ENCODE assay signal across 9 cellular contexts in genomic region chr5:181173420-181174342, GRCh38. TPM values are rescaled to one million over a fixed set of nuclear protein-coding genes. Genes with fewer than 3 reads are reported as not detected.
A peak's percentile ranks its signal among the peaks of the same experiment; 100 is the strongest.
DNase-seq lines count a peak whose midpoint lies in the region; ATAC-seq and TF ChIP-seq lines count a peak whose summit lies in the region.
"Had no signal": no experiment of that assay in that cellular context is flagged by ENCODE, and none has a peak within 500 bp of the region (broad histone marks: within the 10 kb centered on the region; RNA-seq: fewer than 3 reads in every experiment).

No MANE protein-coding gene starts in this region.

- no peak overlapping the region for H4K91ac ChIP-seq in H9 (ENCODE audit: insufficient read length, low read depth, low read length)

- H3K27me3 Mint-ChIP-seq in H9 (ENCODE audit: low read depth) = peaks cover 58% of the 10 kb centered on the region
- H3K27me3 Mint-ChIP-seq in nephron (ENCODE audit: low read depth) = peaks cover 87% of the 10 kb centered on the region

- peaks cover 21 to 28% of the 10 kb centered on the region in 2 experiments for H3K4me1 Mint-ChIP-seq in H9
- H3K4me1 Mint-ChIP-seq in nephron = peaks cover 28% of the 10 kb centered on the region

- no peak overlapping the region for H2BK120ac ChIP-seq in H9 (ENCODE audit: low read depth, low read length, poor library complexity, severe bottlenecking)

- peak overlapping the region; percentile 63 for H3K4me2 ChIP-seq in DOHH2 (ENCODE audit: low read length)
- peak overlapping the region; percentile 65 for H3K4me2 ChIP-seq in H9 (ENCODE audit: insufficient read depth, insufficient read length, low read length)
- H3K4me2 ChIP-seq in PC-3 (ENCODE audit: low read length) = peak overlapping the region; percentile 85

- H3K23ac ChIP-seq in H9 (ENCODE audit: insufficient read length, low read depth, low read length) = no peak overlapping the region

- H3K4me3 Mint-ChIP-seq in H9 = peak overlapping the region; percentile 76 to 93
- H3K4me3 Mint-ChIP-seq in nephron = peak overlapping the region; percentile 24 to 56 (median 47)

- H2AFZ ChIP-seq in H9 (ENCODE audit: low read length) (peak overlapping the region; percentile 82), PC-3 (ENCODE audit: low read length) (peak overlapping the region; percentile 91)

- TF ChIP-seq POLR2A in body of pancreas (IDR thresholded peaks at IDR 0.05) = no peak

- H3K18ac ChIP-seq in H9 (ENCODE audit: insufficient read length, low read depth, low read length) = no peak overlapping the region

- no CpG with 5 or more reads among the region's 50 CpGs for WGBS in H9 (ENCODE audit: extremely low coverage, insufficient read length, low lambda C conversion rate)
- WGBS in body of pancreas, 2 donors = 5 to 6% methylated on average over 37 to 50 of the region's 50 CpGs

- H2BK15ac ChIP-seq in H9 (ENCODE audit: low read depth, low read length) = no peak overlapping the region

- H3K36me3 Mint-ChIP-seq in H9 (ENCODE audit: insufficient read depth in 1 of 3, low read depth in 3 of 3) = no peaks in the 10 kb centered on the region; a peak in 1 of 7 replicates
- no peaks in the 10 kb centered on the region for H3K36me3 Mint-ChIP-seq in nephron (ENCODE audit: low read depth)

- H3K4me1 ChIP-seq in DOHH2 (ENCODE audit: control insufficient read depth, low read length) (peaks cover 45% of the 10 kb centered on the region), H9 (ENCODE audit: insufficient read depth, low read length) (no peaks in the 10 kb centered on the region), PC-3 (ENCODE audit: insufficient read depth, low read length) (peaks cover 4% of the 10 kb centered on the region; the same call in 1 of the 2 replicates), body of pancreas (peaks cover 7% of the 10 kb centered on the region)

- H3K9me3 Mint-ChIP-seq in H9 = peaks cover 2 to 5% of the 10 kb centered on the region in 2 experiments; a peak in 2 of 5 replicates
- peaks cover 3% of the 10 kb centered on the region for H3K9me3 Mint-ChIP-seq in nephron

- H2BK5ac ChIP-seq in H9 (ENCODE audit: insufficient read length, low read length) = no peak overlapping the region

- peaks cover 16% of the 10 kb centered on the region for H3F3A ChIP-seq in DOHH2 (ENCODE audit: control insufficient read depth, insufficient read depth)
- no peaks in the 10 kb centered on the region for H3F3A ChIP-seq in PC-3 (ENCODE audit: low read length, unreplicated experiment)

- ATAC-seq in PC-3 (peak; percentile 61), body of pancreas (peak; percentile 40), GM18873 (IDR thresholded peaks at IDR 0.05; ENCODE audit: low FRiP score, unreplicated experiment) (no peak)

- no peaks in the 10 kb centered on the region for H4K20me1 ChIP-seq in DOHH2 (ENCODE audit: control insufficient read depth, insufficient read depth, low read depth, low read length)
- no peaks in the 10 kb centered on the region for H4K20me1 ChIP-seq in H9 (ENCODE audit: control insufficient read depth, insufficient read depth, insufficient read length)
- no peaks in the 10 kb centered on the region for H4K20me1 ChIP-seq in PC-3 (ENCODE audit: low read length)

- BruUV-seq in PC-3 (replicated peaks; lab: Mats Ljungman, UMichigan) = TSS peak; percentile 100

- no peak overlapping the region for H2BK12ac ChIP-seq in H9 (ENCODE audit: insufficient read length, low read depth, low read length)

- no peaks in the 10 kb centered on the region for H3K79me2 ChIP-seq in DOHH2 (ENCODE audit: control insufficient read depth, low read length)
- no peaks in the 10 kb centered on the region for H3K79me2 ChIP-seq in H9 (ENCODE audit: insufficient read depth, low read length)
- H3K79me2 ChIP-seq in PC-3 (ENCODE audit: low read length) = no peaks in the 10 kb centered on the region

- H3K9me3 ChIP-seq in DOHH2 (ENCODE audit: control insufficient read depth, insufficient read depth, low read length) (no peaks in the 10 kb centered on the region), H9 (ENCODE audit: control insufficient read depth, low read depth, low read length) (no peaks in the 10 kb centered on the region), PC-3 (ENCODE audit: low read length) (no peaks in the 10 kb centered on the region), body of pancreas (no peaks in the 10 kb centered on the region)

- peak; percentile 49 for TF ChIP-seq CTCF in DOHH2 (IDR thresholded peaks at IDR 0.05; ENCODE audit: low read depth, low read length, poor library complexity, severe bottlenecking)
- 0 out of 3 replicates have a peak, but pooled peaks have one; percentile 10 for TF ChIP-seq CTCF in H9 (conservative IDR thresholded peaks at IDR 0.05)
- TF ChIP-seq CTCF in PC-3 (conservative IDR thresholded peaks at IDR 0.05; ENCODE audit: low read depth, low read length) = 0 out of 2 replicates have a peak, but pooled peaks have one; percentile 31
- TF ChIP-seq CTCF in body of pancreas (IDR thresholded peaks at IDR 0.05) = no peak
- TF ChIP-seq CTCF in nephron (IDR thresholded peaks at IDR 0.05; ENCODE audit: unreplicated experiment in 3 of 3) = no peak

- CTCF ChIA-PET in PC-3 (lab: Charles Lee) = interaction anchor here (0.8 to 1.2 kb wide), 4 partner anchors 11 to 321 kb away, joined by 3 to 5 read pairs (median 3); no protein-coding TSS in a partner anchor

- no peaks in the 10 kb centered on the region for H3K9me2 ChIP-seq in DOHH2 (replicated peaks; ENCODE audit: control insufficient read depth, low read length)
- H3K9me2 ChIP-seq in PC-3 (replicated peaks; ENCODE audit: low read length) = no peaks in the 10 kb centered on the region

- H2AK5ac ChIP-seq in H9 (ENCODE audit: insufficient read length, low read length) = no peak overlapping the region

- H3K56ac ChIP-seq in H9 (ENCODE audit: insufficient read length, low read depth, low read length) = no peak overlapping the region

- no peaks in the 10 kb centered on the region for H3K79me1 ChIP-seq in H9 (ENCODE audit: insufficient read depth, low read depth, low read length, poor library complexity, severe bottlenecking)

- H3K36me3 ChIP-seq in DOHH2 (ENCODE audit: control insufficient read depth, low read length) (no peaks in the 10 kb centered on the region), PC-3 (ENCODE audit: low read depth, low read length) (no peaks in the 10 kb centered on the region), body of pancreas (replicated peaks in 1 of 2; ENCODE audit: insufficient read depth in 1 of 2, low read depth in 2 of 2) (no peaks in the 10 kb centered on the region)

- H3K4ac ChIP-seq in H9 (ENCODE audit: low read depth, low read length) = no peak overlapping the region

- H2BK20ac ChIP-seq in H9 (ENCODE audit: low read depth, low read length, poor library complexity, severe bottlenecking) = no peak overlapping the region

- H3K14ac ChIP-seq in H9 (ENCODE audit: insufficient read depth, low read length) = no peak overlapping the region

- intact Hi-C loops in PC-3 (cut with micrococcal nuclease) = loop anchor here (5.0 kb wide), 3 partner anchors 121 to 391 kb away; no protein-coding TSS in a partner anchor
- intact Hi-C loops in body of pancreas (cut with DNase I) = no loop called here

- POLR2A ChIA-PET in PC-3 (lab: Charles Lee; ENCODE audit: unreplicated experiment) = no interaction called here

- peaks cover 11% of the 10 kb centered on the region for H3K23me2 ChIP-seq in H9 (ENCODE audit: insufficient read length, low read depth, low read length, poor library complexity, severe bottlenecking)

- H4K5ac ChIP-seq in H9 (ENCODE audit: insufficient read length, low read depth, low read length) = no peak overlapping the region

- H4K8ac ChIP-seq in H9 (replicated peaks; ENCODE audit: insufficient read length, low read depth, low read length) = no peak overlapping the region

- H3K4me3 ChIP-seq in DOHH2 (ENCODE audit: low read length) (peak overlapping the region; percentile 70), PC-3 (ENCODE audit: low read length) (peak overlapping the region; percentile 67), body of pancreas (no peak overlapping the region)

- peak overlapping the region; percentile 10 for H3K9ac ChIP-seq in H9 (ENCODE audit: extremely low read depth, insufficient read length, low read length)
- peak overlapping the region; percentile 42 for H3K9ac ChIP-seq in PC-3 (ENCODE audit: low read length)

- H3K27ac ChIP-seq in DOHH2 (ENCODE audit: low read depth, low read length) (peak overlapping the region; percentile 57), H9 (ENCODE audit: insufficient read length, low read depth, low read length) (no peak overlapping the region), PC-3 (ENCODE audit: low read length) (peak overlapping the region; percentile 50), body of pancreas (no peak overlapping the region)

- no peak overlapping the region for H3T11ph ChIP-seq in H9 (ENCODE audit: low read length)

- H3K27ac Mint-ChIP-seq in H9 (peak overlapping the region; percentile 17 to 79 (median 73); a peak in 5 of 7 replicates), nephron (no peak overlapping the region)

- H3K27me3 ChIP-seq in DOHH2 (ENCODE audit: control insufficient read depth, low read length) = peaks cover 3% of the 10 kb centered on the region; the same call in 1 of the 2 replicates
- H3K27me3 ChIP-seq in H9 (ENCODE audit: insufficient read depth, low read length) = peaks cover 10% of the 10 kb centered on the region
- H3K27me3 ChIP-seq in PC-3 (ENCODE audit: low read length) = no peaks in the 10 kb centered on the region
- H3K27me3 ChIP-seq in body of pancreas = peaks cover 0 to 55% of the 10 kb centered on the region in 2 donors

- DNase-seq in H9 (peak; percentile 93), PC-3 (peak; percentile 80), body of pancreas (peak in 2 of 4 donors; percentile 24 to 31), DMS 273 (lab: John Stamatoyannopoulos, UW; ENCODE audit: unreplicated experiment) (no peak), occipital lobe (lab: John Stamatoyannopoulos, UW) (no peak)

RNA-seq across cellular contexts. Expression of gene OR2V2, which starts 26.3 kb away (rescaled TPM):
- total RNA-seq in H9 (2021) (not detected in 2 replicates), PC-3 (2014; rRNA removed) (not detected in 2 replicates), body of pancreas (not detected), occipital lobe (not detected)
- total RNA-seq: T-helper 2 cell treated with Interferon-gamma antibody and Interleukin-4, amounts not matched to agents 100 ng/mL and 5 ng/mL, for 36 hours had no signal

RNA-seq across cellular contexts. Expression of gene TRIM7, which starts 31.3 kb away (rescaled TPM):
- total RNA-seq in H9 (2021) = not detected in 2 replicates
- 28.1 and 44.1 TPM in 2 replicates for total RNA-seq in PC-3 (2014; rRNA removed)
- 10 to 100 TPM; 11.5 to 17.9 TPM for total RNA-seq in body of pancreas
- total RNA-seq in occipital lobe = 0.78 TPM

RNA-seq across cellular contexts. Expression of gene OR2V1, which starts 42.7 kb away (rescaled TPM):
- total RNA-seq in H9 (2021) = not detected in 2 replicates
- total RNA-seq in PC-3 (2014; rRNA removed) = not detected in 2 replicates
- not detected for total RNA-seq in body of pancreas
- total RNA-seq in occipital lobe = not detected
- total RNA-seq: T-helper 2 cell treated with Interferon-gamma antibody and Interleukin-4, amounts not matched to agents 100 ng/mL and 5 ng/mL, for 36 hours had no signal

RNA-seq across cellular contexts. Expression of gene TRIM41, which starts 49.4 kb away (rescaled TPM):
- total RNA-seq in H9 (2021) (33.5 and 34.2 TPM in 2 replicates), PC-3 (2014; rRNA removed) (18.7 and 26.8 TPM in 2 replicates), body of pancreas (10 to 100 TPM; 12.5 to 15.2 TPM), occipital lobe (11.9 TPM)

Comparison
In these comparisons a context has a peak if more than half of its experiments do, and no peak if none do; other contexts are left out.
1. H3K27ac ChIP-seq: peak in DOHH2 (single experiment) and PC-3 (single experiment); none in H9 (single experiment) and body of pancreas (0 of 4).
2. H3K4me3 ChIP-seq: peak in DOHH2 (single experiment) and PC-3 (single experiment); none in body of pancreas (0 of 2).
3. CTCF ChIP-seq: peak in DOHH2 (single experiment), H9 (single experiment) and PC-3 (single experiment); none in body of pancreas (0 of 7) and nephron (0 of 3).
4. DNase-seq: peak in H9 (single experiment) and PC-3 (single experiment); none in DMS 273 (single experiment) and occipital lobe (single experiment).
5. H3K27ac Mint-ChIP-seq: peak in H9 (3 of 3); none in nephron (0 of 3).
6. Peak in every context shown above with its lines, with median percentiles within 50 percentile points of each other: H3K4me2 ChIP-seq.